ENCODE assay signal across 17 cellular contexts in the genomic region with DNA sequence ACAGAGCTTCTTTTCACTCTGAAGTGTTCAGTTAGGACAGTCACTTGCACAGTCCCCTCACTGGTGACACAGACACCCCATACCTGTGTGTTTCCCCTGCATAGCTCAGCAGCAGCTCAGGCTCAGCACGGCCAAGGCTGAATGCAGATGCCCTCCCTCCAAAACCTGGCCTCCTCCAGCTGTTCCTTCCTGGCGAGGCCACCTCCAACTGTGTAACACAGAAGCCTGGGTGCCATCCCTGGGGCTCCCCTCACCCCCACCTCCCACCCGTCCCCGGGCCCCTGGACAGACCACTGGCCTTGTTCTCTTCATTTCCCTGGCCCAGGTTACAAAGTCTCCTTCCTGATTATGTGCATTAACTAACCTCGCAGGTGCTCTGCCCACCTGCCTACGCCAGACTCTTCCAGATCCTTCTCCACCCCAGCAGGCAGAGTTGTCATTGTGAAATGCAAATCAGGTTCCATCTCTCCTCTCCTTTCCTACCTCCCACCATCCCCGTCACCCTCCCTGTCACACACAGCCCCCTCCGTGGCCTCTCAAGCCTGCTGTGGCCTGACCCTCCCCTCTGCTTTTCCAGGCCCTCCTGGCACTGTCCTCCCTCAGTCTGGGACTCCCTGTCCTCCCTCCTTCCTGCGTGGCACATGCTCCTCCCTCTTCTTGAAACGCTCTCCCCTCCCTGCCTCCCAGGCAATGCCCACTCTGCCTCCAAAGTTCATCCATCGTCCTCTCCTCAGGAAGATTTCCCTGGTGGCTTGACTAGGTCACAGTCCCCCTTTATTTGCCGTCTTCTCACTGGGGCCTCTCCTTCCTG. TPM values are rescaled to one million over a fixed set of nuclear protein-coding genes. Genes with fewer than 3 reads are reported as not detected.
DNase-seq lines count a peak whose midpoint lies in the region; ATAC-seq and TF ChIP-seq lines count a peak whose summit lies in the region.
"Had no signal": no experiment of that assay in that cellular context is flagged by ENCODE, and none has a peak within 500 bp of the region (broad histone marks: within the 10 kb centered on the region; RNA-seq: fewer than 3 reads in every experiment).

No MANE protein-coding gene starts in this region.

- no peak overlapping the region for H3K4me2 ChIP-seq in GM23338
- H3K4me2 ChIP-seq: BLaER1 had no signal

- no peak for TF ChIP-seq CTCF in GM23338 (conservative IDR thresholded peaks at IDR 0.05; ENCODE audit: low read depth in 2 of 2)
- TF ChIP-seq CTCF in thyroid gland (IDR thresholded peaks at IDR 0.05) = no peak

- H3K27ac Mint-ChIP-seq in stimulated activated naive CD8-positive, alpha-beta T cell treated with anti-CD3 and anti-CD28 coated beads, Interleukin-15, Interleukin-2, amounts not matched to agents 100 ng/mL and 50 ng/mL, for 24 hours = peak overlapping the region; percentile 45
- H3K27ac Mint-ChIP-seq in GM23338 = no peak overlapping the region; the same call in 1 of the 2 replicates
- H3K27ac Mint-ChIP-seq: CD8-positive, alpha-beta T cell; IgD-negative memory B cell had no signal

- H3K9me2 ChIP-seq in GM23338 (ENCODE audit: insufficient read depth) = no peaks in the 10 kb centered on the region

- ATAC-seq in stimulated activated naive CD8-positive, alpha-beta T cell treated with anti-CD3 and anti-CD28 coated beads, Interleukin-15, Interleukin-2, amounts not matched to agents 100 U/mL and 50 U/mL, for 24 hours = no peak
- no peak for ATAC-seq in GM23338
- ATAC-seq: CD8-positive, alpha-beta T cell had no signal

- H2AFZ ChIP-seq in GM23338 = no peak overlapping the region

- H3K4me1 ChIP-seq in GM23338 (ENCODE audit: insufficient read depth) (peaks cover 13% of the 10 kb centered on the region), thyroid gland (no peaks in the 10 kb centered on the region)

- WGBS in thyroid gland, 2 donors = 91% methylated on average over 12 of the region's 12 CpGs

- H3K27ac ChIP-seq in GM23338 (ENCODE audit: low read depth) (no peak overlapping the region), thyroid gland (no peak overlapping the region)
- H3K27ac ChIP-seq: BLaER1, SJSA1 had no signal

- no peak overlapping the region for H3K4me3 Mint-ChIP-seq in stimulated activated naive CD8-positive, alpha-beta T cell treated with anti-CD3 and anti-CD28 coated beads, Interleukin-15, Interleukin-2, amounts not matched to agents 100 ng/mL and 50 ng/mL, for 24 hours
- H3K4me3 Mint-ChIP-seq in GM23338 = no peak overlapping the region
- H3K4me3 Mint-ChIP-seq: CD8-positive, alpha-beta T cell; IgD-negative memory B cell had no signal

- H3K4me1 Mint-ChIP-seq in stimulated activated naive CD8-positive, alpha-beta T cell treated with anti-CD3 and anti-CD28 coated beads, Interleukin-15, Interleukin-2, amounts not matched to agents 100 ng/mL and 50 ng/mL, for 24 hours (ENCODE audit: low read depth) = no peaks in the 10 kb centered on the region
- H3K4me1 Mint-ChIP-seq in GM23338 = peaks cover 21% of the 10 kb centered on the region

- no peaks in the 10 kb centered on the region for H3K9me3 Mint-ChIP-seq in stimulated activated naive CD8-positive, alpha-beta T cell treated with anti-CD3 and anti-CD28 coated beads, Interleukin-15, Interleukin-2, amounts not matched to agents 100 ng/mL and 50 ng/mL, for 24 hours
- no peaks in the 10 kb centered on the region; the same call in 2 of the 3 replicates for H3K9me3 Mint-ChIP-seq in GM23338
- H3K9me3 Mint-ChIP-seq: CD8-positive, alpha-beta T cell; IgD-negative memory B cell had no signal

- no peaks in the 10 kb centered on the region for H3K27me3 Mint-ChIP-seq in stimulated activated naive CD8-positive, alpha-beta T cell treated with anti-CD3 and anti-CD28 coated beads, Interleukin-15, Interleukin-2, amounts not matched to agents 100 ng/mL and 50 ng/mL, for 24 hours
- H3K27me3 Mint-ChIP-seq in GM23338 (ENCODE audit: insufficient read depth, low read depth, poor library complexity) = peaks cover 14% of the 10 kb centered on the region
- H3K27me3 Mint-ChIP-seq: IgD-negative memory B cell had no signal

- no peaks in the 10 kb centered on the region for H3K9me3 ChIP-seq in thyroid gland
- H3K9me3 ChIP-seq: BLaER1, SJSA1 had no signal

- H3K4me3 ChIP-seq in GM23338 (no peak overlapping the region), thyroid gland (replicated peaks in 1 of 3) (no peak overlapping the region)
- H3K4me3 ChIP-seq: BLaER1, SJSA1 had no signal

- H3K36me3 ChIP-seq in GM23338 (ENCODE audit: insufficient read depth) = no peaks in the 10 kb centered on the region
- no peaks in the 10 kb centered on the region for H3K36me3 ChIP-seq in thyroid gland
- H3K36me3 ChIP-seq: SJSA1 had no signal

- DNase-seq in stimulated activated naive CD8-positive, alpha-beta T cell treated with anti-CD3 and anti-CD28 coated beads, Interleukin-15, Interleukin-2, amounts not matched to agents 100 U/mL and 50 U/mL, for 24 hours = no peak
- peak; percentile 7 for DNase-seq in iPS-NIHi11 (ENCODE audit: low spot score)
- peak; percentile 49 for DNase-seq in putamen (ENCODE audit: low spot score)
- no peak for DNase-seq in KG1 (lab: John Stamatoyannopoulos, UW)
- no peak for DNase-seq in GM23338 (ENCODE audit: low spot score)
- DNase-seq in thyroid gland = no peak
- DNase-seq: CD8-positive, alpha-beta T cell; MM.1S; NCI-H1092; NCI-H146; NCI-H2029 treated with DMSO at 0.1 percent for 48 hours; NCI-H2171 had no signal

- peaks cover 8% of the 10 kb centered on the region for H3K36me3 Mint-ChIP-seq in stimulated activated naive CD8-positive, alpha-beta T cell treated with anti-CD3 and anti-CD28 coated beads, Interleukin-15, Interleukin-2, amounts not matched to agents 100 ng/mL and 50 ng/mL, for 24 hours (ENCODE audit: low read depth)
- H3K36me3 Mint-ChIP-seq in GM23338 (ENCODE audit: low read depth) = peaks cover 10% of the 10 kb centered on the region

- H4K20me1 ChIP-seq in GM23338 (replicated peaks; ENCODE audit: insufficient read depth) = no peaks in the 10 kb centered on the region

- intact Hi-C loops in thyroid gland (cut with DNase I) = no loop called here

- H3F3A ChIP-seq in GM23338 (replicated peaks; ENCODE audit: low read depth) = no peaks in the 10 kb centered on the region

- H3K27me3 ChIP-seq in GM23338 (ENCODE audit: insufficient read depth) = no peaks in the 10 kb centered on the region
- no peaks in the 10 kb centered on the region for H3K27me3 ChIP-seq in thyroid gland
- H3K27me3 ChIP-seq: BLaER1, SJSA1 had no signal

- H3K79me2 ChIP-seq in GM23338 (replicated peaks; ENCODE audit: insufficient read depth) = no peaks in the 10 kb centered on the region

- TF ChIP-seq POLR2A in thyroid gland (IDR thresholded peaks at IDR 0.05) = no peak

TF ChIP-seq in GM23338, 12 proteins besides CTCF, POLR2A, EP300 and RAD21:
- no peak for TF ChIP-seq ZNF114 (CRISPR knock-in tag; IDR thresholded peaks at IDR 0.05)
- TF ChIP-seq ZNF331 (CRISPR knock-in tag; IDR thresholded peaks at IDR 0.05; ENCODE audit: low read depth) = no peak
- no peak for TF ChIP-seq EZH2phosphoT487 (IDR thresholded peaks at IDR 0.05; ENCODE audit: unreplicated experiment)
- TF ChIP-seq, protein P1, sequence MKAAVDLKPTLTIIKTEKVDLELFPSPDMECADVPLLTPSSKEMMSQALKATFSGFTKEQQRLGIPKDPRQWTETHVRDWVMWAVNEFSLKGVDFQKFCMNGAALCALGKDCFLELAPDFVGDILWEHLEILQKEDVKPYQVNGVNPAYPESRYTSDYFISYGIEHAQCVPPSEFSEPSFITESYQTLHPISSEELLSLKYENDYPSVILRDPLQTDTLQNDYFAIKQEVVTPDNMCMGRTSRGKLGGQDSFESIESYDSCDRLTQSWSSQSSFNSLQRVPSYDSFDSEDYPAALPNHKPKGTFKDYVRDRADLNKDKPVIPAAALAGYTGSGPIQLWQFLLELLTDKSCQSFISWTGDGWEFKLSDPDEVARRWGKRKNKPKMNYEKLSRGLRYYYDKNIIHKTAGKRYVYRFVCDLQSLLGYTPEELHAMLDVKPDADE (IDR thresholded peaks at IDR 0.05) = no peak
TF ChIP-seq in GM23338: peak in this region for 0.

RNA-seq across cellular contexts. Expression of a gene that starts 26.4 kb away (rescaled TPM):
- total RNA-seq in GM23338 (2014; rRNA removed; shearing (Covaris generic)) = 6.5 and 7.2 TPM in 2 replicates
- 2.3 and 3.2 TPM in 2 replicates for polyA plus RNA-seq in GM23338 (2016; fragmentation: Nextera tagmentation; extraction: Ambion mirVana)
- 10 to 100 TPM in 3 of 4 donors, 1 to 10 TPM in 1; 9.9 to 22.0 (median 12.0) TPM for total RNA-seq in thyroid gland

RNA-seq across cellular contexts. Expression of a gene that starts 27.7 kb away (rescaled TPM):
- total RNA-seq in GM23338 (2014; rRNA removed; shearing (Covaris generic)) = 0.89 and 1.6 TPM in 2 replicates
- 0.32 and 0.94 TPM in 2 replicates for polyA plus RNA-seq in GM23338 (2016; fragmentation: Nextera tagmentation; extraction: Ambion mirVana)
- 10 to 100 TPM; 14.5 to 53.5 (median 31.9) TPM for total RNA-seq in thyroid gland

RNA-seq across cellular contexts. Expression of a gene that starts 42.7 kb away (rescaled TPM):
- total RNA-seq in GM23338 (2014; rRNA removed; shearing (Covaris generic)) = 1.4 and 1.6 TPM in 2 replicates
- polyA plus RNA-seq in GM23338 (2016; fragmentation: Nextera tagmentation; extraction: Ambion mirVana) = 4.5 and 5.1 TPM in 2 replicates
- total RNA-seq in thyroid gland = under 1 TPM in 2 of 4 donors, not detected in 2; 0.63 to 0.94 TPM
- total RNA-seq: CD8-positive, alpha-beta T cell; LHCN-M2; SJSA1 had no signal
- polyA plus RNA-seq: IgD-negative memory B cell had no signal

Comparison
In these comparisons a context has a peak if more than half of its experiments do, and no peak if none do; other contexts are left out.
1. DNase-seq: peak in iPS-NIHi11 (single experiment) and putamen (single experiment); none in stimulated activated naive CD8-positive, alpha-beta T cell treated with anti-CD3 and anti-CD28 coated beads, Interleukin-15, Interleukin-2, amounts not matched to agents 100 U/mL and 50 U/mL, for 24 hours (single experiment), KG1 (single experiment), GM23338 (single experiment) and thyroid gland (0 of 2).